ENCODE assay signal across 27 cellular contexts in genomic region chr3:150725548-150725947, GRCh38. TPM values are rescaled to one million over a fixed set of nuclear protein-coding genes. Genes with fewer than 3 reads are reported as not detected.
DNase-seq lines count a peak whose midpoint lies in the region; ATAC-seq, FAIRE-seq and TF ChIP-seq lines count a peak whose summit lies in the region.
"Had no signal": no experiment of that assay in that cellular context is flagged by ENCODE, and none has a peak within 500 bp of the region (broad histone marks: within the 10 kb centered on the region; RNA-seq: fewer than 3 reads in every experiment).

No MANE protein-coding gene starts in this region.

- H3K27ac Mint-ChIP-seq in stimulated activated effector memory CD8-positive, alpha-beta T cell treated with anti-CD3 and anti-CD28 coated beads, Interleukin-12 subunit alpha, Interleukin-12 subunit beta, amount 100 ng/mL, for 72 hours: peak overlapping the region; percentile 57
- H3K27ac Mint-ChIP-seq in activated CD8-positive, alpha-beta memory T cell treated with anti-CD3 and anti-CD28 coated beads, Interleukin-2, amount 10 ng/mL, durations not matched to agents 7 days and 5 days: no peak overlapping the region
- H3K27ac Mint-ChIP-seq: activated CD8-positive, alpha-beta T cell treated with anti-CD3 and anti-CD28 coated beads, Interleukin-2, amount 10 ng/mL, durations not matched to agents 7 days and 5 days had no signal

- H3K36me3 Mint-ChIP-seq in stimulated activated effector memory CD8-positive, alpha-beta T cell treated with anti-CD3 and anti-CD28 coated beads, Interleukin-12 subunit alpha, Interleukin-12 subunit beta, amount 100 ng/mL, for 72 hours: no peaks in the 10 kb centered on the region
- H3K36me3 Mint-ChIP-seq in activated CD8-positive, alpha-beta memory T cell treated with anti-CD3 and anti-CD28 coated beads, Interleukin-2, amount 10 ng/mL, durations not matched to agents 7 days and 5 days: no peaks in the 10 kb centered on the region
- H3K36me3 Mint-ChIP-seq: neural progenitor cell had no signal

- DNase-seq in HT-29 (ENCODE audit: low spot score) (peak; percentile 93), SW480 (ENCODE audit: low spot score) (peak; percentile 46), foreskin keratinocyte (peak in 1 of 2 donors; percentile 72), T-helper 2 cell (no peak), NCI-H1417 treated with DMSO at 0.1 percent for 48 hours (lab: John Stamatoyannopoulos, UW) (no peak), HTR-8/SVneo (ENCODE audit: insufficient read length, low spot score) (no peak)
- DNase-seq in stimulated activated effector memory CD8-positive, alpha-beta T cell treated with anti-CD3 and anti-CD28 coated beads, Interleukin-12 subunit alpha, Interleukin-12 subunit beta, amount 100 ng/mL, for 72 hours (ENCODE audit: low spot score in 2 of 2): no peak
- no peak for DNase-seq in activated CD8-positive, alpha-beta memory T cell treated with anti-CD3 and anti-CD28 coated beads, Interleukin-2, amount 10 ng/mL, durations not matched to agents 7 days and 5 days
- DNase-seq: activated naive CD4-positive, alpha-beta T cell; activated T-cell treated with anti-CD3 and anti-CD28 coated beads, Interleukin-2, amount 50 U/mL, for 1 hour; BE2C; body of pancreas; DMS79 treated with DMSO at 0.1 percent for 48 hours; effector memory CD8-positive, alpha-beta T cell; NCI-H1105 treated with DMSO at 0.1 percent for 48 hours; NCI-H2081; NCI-H345; NCI-H748 treated with DMSO at 0.1 percent for 48 hours had no signal

- peaks cover 16% of the 10 kb centered on the region for H3K4me1 Mint-ChIP-seq in stimulated activated effector memory CD8-positive, alpha-beta T cell treated with anti-CD3 and anti-CD28 coated beads, Interleukin-12 subunit alpha, Interleukin-12 subunit beta, amount 100 ng/mL, for 72 hours
- H3K4me1 Mint-ChIP-seq in activated CD8-positive, alpha-beta memory T cell treated with anti-CD3 and anti-CD28 coated beads, Interleukin-2, amount 10 ng/mL, durations not matched to agents 7 days and 5 days: peaks cover 15% of the 10 kb centered on the region
- H3K4me1 Mint-ChIP-seq: neural progenitor cell had no signal

- peaks cover 34% of the 10 kb centered on the region for H3K4me1 ChIP-seq in foreskin keratinocyte
- H3K4me1 ChIP-seq: body of pancreas, neural progenitor cell had no signal

- H3K9me3 Mint-ChIP-seq in stimulated activated effector memory CD8-positive, alpha-beta T cell treated with anti-CD3 and anti-CD28 coated beads, Interleukin-12 subunit alpha, Interleukin-12 subunit beta, amount 100 ng/mL, for 72 hours: no peaks in the 10 kb centered on the region
- H3K9me3 Mint-ChIP-seq in activated CD8-positive, alpha-beta memory T cell treated with anti-CD3 and anti-CD28 coated beads, Interleukin-2, amount 10 ng/mL, durations not matched to agents 7 days and 5 days (ENCODE audit: low read depth): no peaks in the 10 kb centered on the region
- H3K9me3 Mint-ChIP-seq: effector memory CD8-positive, alpha-beta T cell; neural progenitor cell had no signal

- peak overlapping the region; percentile 72 for H3K27ac ChIP-seq in foreskin keratinocyte
- H3K27ac ChIP-seq: body of pancreas, neural progenitor cell had no signal

- no peak for FAIRE-seq in HTR-8/SVneo (lab: Jason Lieb, UNC)
- FAIRE-seq: colon, islet of Langerhans, urothelium cell line had no signal

- no peaks in the 10 kb centered on the region for H3K27me3 ChIP-seq in foreskin keratinocyte
- H3K27me3 ChIP-seq: BE2C, body of pancreas, neural progenitor cell had no signal

- CTCF ChIA-PET in activated CD8-positive, alpha-beta memory T cell treated with anti-CD3 and anti-CD28 coated beads, Interleukin-2, amount 10 ng/mL, durations not matched to agents 7 days and 5 days (lab: Charles Lee): no interaction called here

- ATAC-seq in foreskin keratinocyte: peak; percentile 33
- no peak for ATAC-seq in stimulated activated effector memory CD8-positive, alpha-beta T cell treated with anti-CD3 and anti-CD28 coated beads, Interleukin-12 subunit alpha, Interleukin-12 subunit beta, amount 100 ng/mL, for 72 hours
- ATAC-seq in activated CD8-positive, alpha-beta memory T cell treated with anti-CD3 and anti-CD28 coated beads, Interleukin-2, amount 10 ng/mL, durations not matched to agents 7 days and 5 days: no peak
- ATAC-seq: activated CD8-positive, alpha-beta T cell treated with anti-CD3 and anti-CD28 coated beads, Interleukin-2, amount 10 ng/mL, durations not matched to agents 7 days and 5 days; body of pancreas; effector memory CD8-positive, alpha-beta T cell; SK-N-SH treated with all-trans-retinoic acid at 6 μM for 48 hours had no signal

- H3K27me3 Mint-ChIP-seq in activated CD8-positive, alpha-beta memory T cell treated with anti-CD3 and anti-CD28 coated beads, Interleukin-2, amount 10 ng/mL, durations not matched to agents 7 days and 5 days: no peaks in the 10 kb centered on the region
- H3K27me3 Mint-ChIP-seq: effector memory CD8-positive, alpha-beta T cell had no signal

- peak; percentile 58 for TF ChIP-seq CTCF in foreskin keratinocyte (conservative IDR thresholded peaks at IDR 0.05)

- H3K4me3 Mint-ChIP-seq in stimulated activated effector memory CD8-positive, alpha-beta T cell treated with anti-CD3 and anti-CD28 coated beads, Interleukin-12 subunit alpha, Interleukin-12 subunit beta, amount 100 ng/mL, for 72 hours: no peak overlapping the region
- H3K4me3 Mint-ChIP-seq in activated CD8-positive, alpha-beta memory T cell treated with anti-CD3 and anti-CD28 coated beads, Interleukin-2, amount 10 ng/mL, durations not matched to agents 7 days and 5 days: no peak overlapping the region
- H3K4me3 Mint-ChIP-seq: activated CD8-positive, alpha-beta T cell treated with anti-CD3 and anti-CD28 coated beads, Interleukin-2, amount 10 ng/mL, durations not matched to agents 7 days and 5 days; effector memory CD8-positive, alpha-beta T cell; neural progenitor cell had no signal

RNA-seq across cellular contexts. Expression of gene ERICH6, which starts 21.8 kb away (rescaled TPM):
- not detected in 2 replicates for total RNA-seq in HT-29 (2014; rRNA removed; shearing (Covaris generic))
- not detected in 2 replicates for total RNA-seq in foreskin keratinocyte
- not detected in 2 replicates for polyA plus RNA-seq in foreskin keratinocyte
- not detected for total RNA-seq in activated CD8-positive, alpha-beta memory T cell treated with anti-CD3 and anti-CD28 coated beads, Interleukin-2, amount 10 ng/mL, durations not matched to agents 7 days and 5 days
- total RNA-seq: lower leg skin, posterior vena cava had no signal
- polyA plus RNA-seq: adipose tissue had no signal

RNA-seq across cellular contexts. Expression of gene SIAH2, which starts 37.4 kb away (rescaled TPM):
- total RNA-seq in HT-29 (2014; rRNA removed; shearing (Covaris generic)): 117 and 133 TPM in 2 replicates
- total RNA-seq in foreskin keratinocyte: 33.3 and 37.7 TPM in 2 replicates
- polyA plus RNA-seq in foreskin keratinocyte: 26.5 and 30.2 TPM in 2 replicates
- total RNA-seq in activated CD8-positive, alpha-beta memory T cell treated with anti-CD3 and anti-CD28 coated beads, Interleukin-2, amount 10 ng/mL, durations not matched to agents 7 days and 5 days: 10 to 100 TPM; 34.7 to 54.2 TPM

Comparison
In these comparisons a context has a peak if more than half of its experiments do, and no peak if none do; other contexts are left out.
1. DNase-seq: peak in HT-29 (single experiment) and SW480 (single experiment); none in stimulated activated effector memory CD8-positive, alpha-beta T cell treated with anti-CD3 and anti-CD28 coated beads, Interleukin-12 subunit alpha, Interleukin-12 subunit beta, amount 100 ng/mL, for 72 hours (0 of 2), activated CD8-positive, alpha-beta memory T cell treated with anti-CD3 and anti-CD28 coated beads, Interleukin-2, amount 10 ng/mL, durations not matched to agents 7 days and 5 days (single experiment), T-helper 2 cell (0 of 5), NCI-H1417 treated with DMSO at 0.1 percent for 48 hours (single experiment) and HTR-8/SVneo (single experiment).